Comparison of ENCODE assay signal across 8 cellular contexts in the genomic region with DNA sequence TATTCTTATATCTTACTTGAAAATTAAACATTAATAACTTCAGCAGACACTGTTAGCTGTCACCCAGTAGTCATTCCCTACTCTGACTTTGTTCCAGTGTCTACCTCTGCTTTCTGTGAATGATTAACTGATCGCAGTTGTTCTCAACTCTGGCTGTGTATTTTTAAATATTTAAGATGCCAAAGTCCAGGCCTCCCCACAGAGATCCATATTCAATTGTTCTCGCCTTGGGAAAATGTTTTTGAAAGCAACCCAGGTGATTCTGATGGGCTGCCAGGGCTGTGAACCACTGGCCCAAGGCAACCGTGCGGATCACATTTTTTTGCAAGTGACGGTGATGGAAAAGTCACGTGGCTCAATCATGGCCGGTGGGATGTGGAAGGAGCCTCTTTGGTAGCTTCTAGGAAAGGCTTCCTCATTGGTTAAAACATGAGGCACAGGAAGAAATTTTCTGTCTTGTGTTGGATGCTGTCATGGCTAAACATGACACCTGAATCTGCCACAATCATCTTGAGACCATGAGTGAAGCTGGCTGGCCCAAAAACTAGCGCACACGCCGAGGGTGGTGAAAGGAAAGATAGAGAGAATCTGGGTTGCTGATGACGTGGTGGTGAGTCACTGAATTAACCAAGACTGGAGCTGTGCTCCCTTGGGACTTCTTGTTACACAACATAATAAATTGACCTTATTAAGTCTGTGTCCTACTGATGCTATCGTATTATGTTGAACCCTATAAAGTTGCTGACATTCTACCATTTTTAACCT. TPM values are rescaled to one million over a fixed set of nuclear protein-coding genes. Genes with fewer than 3 reads are reported as not detected.
A peak's percentile ranks its signal among the peaks of the same experiment; 100 is the strongest.
DNase-seq lines count a peak whose midpoint lies in the region; ATAC-seq, FAIRE-seq and TF ChIP-seq lines count a peak whose summit lies in the region.

No MANE protein-coding gene starts in this region.

- H3K4me1 ChIP-seq in pancreas = peaks cover 11 to 31% (median 24%) of the 10 kb centered on the region in 3 donors

- WGBS in pancreas, 2 donors = 11 to 13% methylated on average over 12 of the region's 12 CpGs

- H3K4me3 Mint-ChIP-seq in Calu3 (ENCODE audit: low read depth, unreplicated experiment) = peak overlapping the region; percentile 64
- no peak overlapping the region for H3K4me3 Mint-ChIP-seq in effector memory CD8-positive, alpha-beta T cell

- H3K27ac ChIP-seq in pancreas = peak overlapping the region; percentile 19 to 77 (median 63)

- H3K27me3 Mint-ChIP-seq in Calu3 (ENCODE audit: unreplicated experiment) = no peaks in the 10 kb centered on the region
- H3K27me3 Mint-ChIP-seq in effector memory CD8-positive, alpha-beta T cell = peaks cover 0 to 9% of the 10 kb centered on the region in 2 donors

- ATAC-seq in effector memory CD8-positive, alpha-beta T cell (replicated peaks) = peak; percentile 94
- peak; percentile 82 to 87 (median 86) for ATAC-seq in pancreas
- ATAC-seq in HG03095 (IDR thresholded peaks at IDR 0.05; ENCODE audit: unreplicated experiment) = no peak

- no peaks in the 10 kb centered on the region for H3K9me3 ChIP-seq in pancreas

- FAIRE-seq in pancreas (lab: Jason Lieb, UNC) = no peak

- no peaks in the 10 kb centered on the region for H3K9me3 Mint-ChIP-seq in Calu3 (ENCODE audit: low read depth, unreplicated experiment)
- no peaks in the 10 kb centered on the region for H3K9me3 Mint-ChIP-seq in effector memory CD8-positive, alpha-beta T cell

- peaks cover 29% of the 10 kb centered on the region for H3K4me1 Mint-ChIP-seq in Calu3 (ENCODE audit: low read depth, unreplicated experiment)
- H3K4me1 Mint-ChIP-seq in effector memory CD8-positive, alpha-beta T cell (ENCODE audit: low read depth in 2 of 2) = peaks cover 0 to 2% of the 10 kb centered on the region in 2 donors

- peak overlapping the region; percentile 97 for H3K27ac Mint-ChIP-seq in Calu3 (ENCODE audit: unreplicated experiment)
- no peak overlapping the region for H3K27ac Mint-ChIP-seq in effector memory CD8-positive, alpha-beta T cell

- DNase-seq in Calu3 (peak; percentile 72), NCI-H1436 (lab: John Stamatoyannopoulos, UW) (peak; percentile 12), pancreas (peak in 4 of 6 donors; percentile 72 to 83 (median 74)), iPS-NIHi7 (ENCODE audit: extremely low spot score) (no peak), SHP77 (lab: John Stamatoyannopoulos, UW) (no peak)
- peak in 2 of 3 experiments; percentile 6 to 10 for DNase-seq in effector memory CD8-positive, alpha-beta T cell
- DNase-seq in activated naive CD4-positive, alpha-beta T cell (lab: John Stamatoyannopoulos, UW) = no peak

- H3K4me3 ChIP-seq in pancreas = no peak overlapping the region

- H3K36me3 ChIP-seq in pancreas = no peaks in the 10 kb centered on the region

- intact Hi-C loops in Calu3 (cut with micrococcal nuclease; ENCODE audit: unreplicated experiment) = no loop called here
- intact Hi-C loops in pancreas (cut with DNase I) = no loop called here

- peaks cover 6% of the 10 kb centered on the region for H3K36me3 Mint-ChIP-seq in Calu3 (ENCODE audit: insufficient read depth, unreplicated experiment)
- H3K36me3 Mint-ChIP-seq in effector memory CD8-positive, alpha-beta T cell (ENCODE audit: insufficient read depth) = no peaks in the 10 kb centered on the region

- BruUV-seq in Calu3 (replicated peaks; lab: Mats Ljungman, UMichigan) = TSS peak; percentile 72

- no peak for TF ChIP-seq CTCF in Calu3 (IDR thresholded peaks at IDR 0.05; ENCODE audit: unreplicated experiment)
- TF ChIP-seq CTCF in pancreas (IDR thresholded peaks at IDR 0.05) = no peak

- no peaks in the 10 kb centered on the region for H3K27me3 ChIP-seq in pancreas

- CTCF ChIA-PET in Calu3 (lab: Charles Lee) = interaction anchor here (0.5 to 1.2 kb wide), 3 partner anchors 24 to 1814 kb away, joined by 3 to 9 read pairs (median 3); no protein-coding TSS in a partner anchor

RNA-seq across cellular contexts. Expression of a gene that starts 37.2 kb away (rescaled TPM):
- total RNA-seq in Calu3 (2022) (0.38 and 0.51 TPM in 2 replicates), pancreas (1 to 10 TPM; 1.0 to 2.5 (median 1.5) TPM)
- polyA plus RNA-seq in pancreas = 1 to 10 TPM; 1.2 to 2.0 TPM

RNA-seq across cellular contexts. Expression of a gene that starts 43.4 kb away (rescaled TPM):
- total RNA-seq in Calu3 (2022) (117 and 133 TPM in 2 replicates), pancreas (10 to 100 TPM; 14.0 to 37.0 (median 21.7) TPM)
- polyA plus RNA-seq in pancreas = 10 to 100 TPM; 18.4 to 40.3 TPM

Comparison
In these comparisons a context has a peak if more than half of its experiments do, and no peak if none do; other contexts are left out.
1. DNase-seq: peak in Calu3 (single experiment), NCI-H1436 (single experiment), effector memory CD8-positive, alpha-beta T cell (2 of 3) and pancreas (4 of 6); none in iPS-NIHi7 (single experiment), SHP77 (0 of 2) and activated naive CD4-positive, alpha-beta T cell (0 of 4).